In the genomic region with DNA sequence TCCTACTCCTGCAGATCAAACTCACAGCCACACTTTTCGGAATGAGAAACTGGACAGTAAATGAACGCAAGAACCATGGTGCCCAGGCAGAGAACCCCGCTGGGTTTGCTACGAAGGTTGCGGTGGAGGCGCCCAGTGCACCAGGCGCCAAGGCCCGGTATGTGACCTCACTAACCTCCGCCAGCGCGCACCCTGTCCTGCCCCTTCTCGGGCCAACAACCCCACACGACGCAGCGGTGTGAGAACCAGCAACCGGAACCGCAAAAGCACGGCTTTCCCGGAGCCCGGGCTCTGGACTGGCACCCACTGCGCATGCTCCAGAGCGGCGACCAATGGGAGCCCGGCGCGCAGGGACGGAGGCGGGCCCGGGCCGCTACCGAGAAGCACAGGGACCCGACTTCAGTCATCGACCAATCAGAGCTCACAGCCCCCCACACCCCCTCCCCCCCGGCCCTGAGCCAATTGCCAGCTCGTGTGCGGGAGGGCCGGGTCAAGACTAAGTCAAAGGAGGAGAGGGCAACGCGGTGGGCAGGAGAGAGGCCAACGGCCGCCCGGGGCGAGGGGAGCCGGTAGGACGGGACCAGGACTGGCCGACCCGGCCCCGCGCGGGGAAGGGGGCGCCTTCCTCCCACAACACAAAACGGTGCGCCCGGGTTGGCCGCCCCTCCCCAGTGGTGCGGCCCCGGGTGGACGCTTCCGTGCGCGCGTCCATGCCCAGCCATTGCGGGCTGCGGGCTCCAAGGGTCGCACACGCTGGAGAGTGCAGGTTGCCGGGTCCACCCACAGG, we compare ENCODE assay signal across 1 cellular context.
TF ChIP-seq lines count a peak whose summit lies in the region.

No MANE protein-coding gene starts in this region.

TF ChIP-seq in HepG2, 621 proteins besides CTCF, POLR2A, EP300 and RAD21 (continued from another document and continues in another):
- TF ChIP-seq ZNF605 (CRISPR knock-in tag; IDR thresholded peaks at IDR 0.05) (peak; percentile 36; the same call in 1 of the 2 replicates), ATF7 (IDR thresholded peaks at IDR 0.05) (no peak), ATF7 (CRISPR knock-in tag; IDR thresholded peaks at IDR 0.05) (no peak), NBN (conservative IDR thresholded peaks at IDR 0.05) (no peak), ZNF30 (CRISPR knock-in tag; IDR thresholded peaks at IDR 0.05) (peak; percentile 57; the same call in 1 of the 2 replicates), KLF6 (CRISPR knock-in tag; IDR thresholded peaks at IDR 0.05) (peak; percentile 18; the same call in 1 of the 2 replicates), ZNF75D (CRISPR knock-in tag; IDR thresholded peaks at IDR 0.05; ENCODE audit: borderline replicate concordance) (no peak), BCLAF1 (IDR thresholded peaks at IDR 0.05) (no peak), ZNF558 (CRISPR knock-in tag; IDR thresholded peaks at IDR 0.05; ENCODE audit: borderline replicate concordance) (no peak; the same call in 1 of the 2 replicates), CREB3 (CRISPR knock-in tag; IDR thresholded peaks at IDR 0.05) (no peak), HDAC1 (CRISPR knock-in tag; IDR thresholded peaks at IDR 0.05) (peak; percentile 61), CERS6 (CRISPR knock-in tag; IDR thresholded peaks at IDR 0.05) (no peak), ZNF367 (CRISPR knock-in tag; IDR thresholded peaks at IDR 0.05; ENCODE audit: borderline replicate concordance) (no peak), MXD4 (CRISPR knock-in tag; IDR thresholded peaks at IDR 0.05) (no peak), NR2F2 (IDR thresholded peaks at IDR 0.05; ENCODE audit: borderline replicate concordance, low read depth) (no peak), NFKB2 (CRISPR knock-in tag; IDR thresholded peaks at IDR 0.05; ENCODE audit: borderline replicate concordance) (no peak), BRD4 (CRISPR knock-in tag; IDR thresholded peaks at IDR 0.05) (peak; percentile 46; the same call in 1 of the 2 replicates), ZBTB8A (CRISPR knock-in tag; IDR thresholded peaks at IDR 0.05; ENCODE audit: borderline replicate concordance, low read depth) (no peak), ZNF343 (CRISPR knock-in tag; IDR thresholded peaks at IDR 0.05) (peak; percentile 46; the same call in 1 of the 2 replicates), U2AF2 (IDR thresholded peaks at IDR 0.05; ENCODE audit: low read depth, low read length) (no peak), ZFP41 (CRISPR knock-in tag; IDR thresholded peaks at IDR 0.05; ENCODE audit: borderline replicate concordance) (no peak), ZNF142 (CRISPR knock-in tag; IDR thresholded peaks at IDR 0.05) (no peak), CENPBD1 (CRISPR knock-in tag; IDR thresholded peaks at IDR 0.05; ENCODE audit: borderline replicate concordance, low read depth) (no peak), DRAP1 (CRISPR knock-in tag; IDR thresholded peaks at IDR 0.05) (peak; percentile 90), NR2F6 (IDR thresholded peaks at IDR 0.05) (peak; percentile 33), NR2F6 (CRISPR knock-in tag; IDR thresholded peaks at IDR 0.05) (0 out of 2 replicates have a peak, but pooled peaks have one; percentile 45), HNRNPLL (IDR thresholded peaks at IDR 0.05; ENCODE audit: low read depth, low read length, poor library complexity, severe bottlenecking) (peak; percentile 97), ZNF251 (CRISPR knock-in tag; IDR thresholded peaks at IDR 0.05) (no peak), FLYWCH1 (CRISPR knock-in tag; IDR thresholded peaks at IDR 0.05) (no peak), ZNF709 (CRISPR knock-in tag; IDR thresholded peaks at IDR 0.05) (peak; percentile 49; the same call in 1 of the 2 replicates)
- TF ChIP-seq, protein P1, sequence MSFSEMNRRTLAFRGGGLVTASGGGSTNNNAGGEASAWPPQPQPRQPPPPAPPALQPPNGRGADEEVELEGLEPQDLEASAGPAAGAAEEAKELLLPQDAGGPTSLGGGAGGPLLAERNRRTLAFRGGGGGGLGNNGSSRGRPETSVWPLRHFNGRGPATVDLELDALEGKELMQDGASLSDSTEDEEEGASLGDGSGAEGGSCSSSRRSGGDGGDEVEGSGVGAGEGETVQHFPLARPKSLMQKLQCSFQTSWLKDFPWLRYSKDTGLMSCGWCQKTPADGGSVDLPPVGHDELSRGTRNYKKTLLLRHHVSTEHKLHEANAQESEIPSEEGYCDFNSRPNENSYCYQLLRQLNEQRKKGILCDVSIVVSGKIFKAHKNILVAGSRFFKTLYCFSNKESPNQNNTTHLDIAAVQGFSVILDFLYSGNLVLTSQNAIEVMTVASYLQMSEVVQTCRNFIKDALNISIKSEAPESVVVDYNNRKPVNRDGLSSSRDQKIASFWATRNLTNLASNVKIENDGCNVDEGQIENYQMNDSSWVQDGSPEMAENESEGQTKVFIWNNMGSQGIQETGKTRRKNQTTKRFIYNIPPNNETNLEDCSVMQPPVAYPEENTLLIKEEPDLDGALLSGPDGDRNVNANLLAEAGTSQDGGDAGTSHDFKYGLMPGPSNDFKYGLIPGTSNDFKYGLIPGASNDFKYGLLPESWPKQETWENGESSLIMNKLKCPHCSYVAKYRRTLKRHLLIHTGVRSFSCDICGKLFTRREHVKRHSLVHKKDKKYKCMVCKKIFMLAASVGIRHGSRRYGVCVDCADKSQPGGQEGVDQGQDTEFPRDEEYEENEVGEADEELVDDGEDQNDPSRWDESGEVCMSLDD (CRISPR knock-in tag; IDR thresholded peaks at IDR 0.05; ENCODE audit: borderline replicate concordance): no peak
- TF ChIP-seq, protein P2, sequence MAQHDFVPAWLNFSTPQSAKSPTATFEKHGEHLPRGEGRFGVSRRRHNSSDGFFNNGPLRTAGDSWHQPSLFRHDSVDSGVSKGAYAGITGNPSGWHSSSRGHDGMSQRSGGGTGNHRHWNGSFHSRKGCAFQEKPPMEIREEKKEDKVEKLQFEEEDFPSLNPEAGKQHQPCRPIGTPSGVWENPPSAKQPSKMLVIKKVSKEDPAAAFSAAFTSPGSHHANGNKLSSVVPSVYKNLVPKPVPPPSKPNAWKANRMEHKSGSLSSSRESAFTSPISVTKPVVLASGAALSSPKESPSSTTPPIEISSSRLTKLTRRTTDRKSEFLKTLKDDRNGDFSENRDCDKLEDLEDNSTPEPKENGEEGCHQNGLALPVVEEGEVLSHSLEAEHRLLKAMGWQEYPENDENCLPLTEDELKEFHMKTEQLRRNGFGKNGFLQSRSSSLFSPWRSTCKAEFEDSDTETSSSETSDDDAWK (CRISPR knock-in tag; IDR thresholded peaks at IDR 0.05): no peak
- TF ChIP-seq, protein P3, sequence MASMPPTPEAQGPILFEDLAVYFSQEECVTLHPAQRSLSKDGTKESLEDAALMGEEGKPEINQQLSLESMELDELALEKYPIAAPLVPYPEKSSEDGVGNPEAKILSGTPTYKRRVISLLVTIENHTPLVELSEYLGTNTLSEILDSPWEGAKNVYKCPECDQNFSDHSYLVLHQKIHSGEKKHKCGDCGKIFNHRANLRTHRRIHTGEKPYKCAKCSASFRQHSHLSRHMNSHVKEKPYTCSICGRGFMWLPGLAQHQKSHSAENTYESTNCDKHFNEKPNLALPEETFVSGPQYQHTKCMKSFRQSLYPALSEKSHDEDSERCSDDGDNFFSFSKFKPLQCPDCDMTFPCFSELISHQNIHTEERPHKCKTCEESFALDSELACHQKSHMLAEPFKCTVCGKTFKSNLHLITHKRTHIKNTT (CRISPR knock-in tag; IDR thresholded peaks at IDR 0.05): no peak
- TF ChIP-seq, protein P4, sequence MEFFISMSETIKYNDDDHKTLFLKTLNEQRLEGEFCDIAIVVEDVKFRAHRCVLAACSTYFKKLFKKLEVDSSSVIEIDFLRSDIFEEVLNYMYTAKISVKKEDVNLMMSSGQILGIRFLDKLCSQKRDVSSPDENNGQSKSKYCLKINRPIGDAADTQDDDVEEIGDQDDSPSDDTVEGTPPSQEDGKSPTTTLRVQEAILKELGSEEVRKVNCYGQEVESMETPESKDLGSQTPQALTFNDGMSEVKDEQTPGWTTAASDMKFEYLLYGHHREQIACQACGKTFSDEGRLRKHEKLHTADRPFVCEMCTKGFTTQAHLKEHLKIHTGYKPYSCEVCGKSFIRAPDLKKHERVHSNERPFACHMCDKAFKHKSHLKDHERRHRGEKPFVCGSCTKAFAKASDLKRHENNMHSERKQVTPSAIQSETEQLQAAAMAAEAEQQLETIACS (CRISPR knock-in tag; IDR thresholded peaks at IDR 0.05): no peak
- TF ChIP-seq, protein P5, sequence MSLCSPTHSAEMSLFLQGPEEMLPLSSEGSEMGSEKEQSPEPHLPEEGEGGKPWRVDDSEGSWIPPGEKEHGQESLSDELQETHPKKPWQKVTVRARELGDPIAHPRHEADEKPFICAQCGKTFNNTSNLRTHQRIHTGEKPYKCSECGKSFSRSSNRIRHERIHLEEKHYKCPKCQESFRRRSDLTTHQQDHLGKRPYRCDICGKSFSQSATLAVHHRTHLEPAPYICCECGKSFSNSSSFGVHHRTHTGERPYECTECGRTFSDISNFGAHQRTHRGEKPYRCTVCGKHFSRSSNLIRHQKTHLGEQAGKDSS (CRISPR knock-in tag; IDR thresholded peaks at IDR 0.05; ENCODE audit: borderline replicate concordance, low read depth): no peak
